In the genomic region with DNA sequence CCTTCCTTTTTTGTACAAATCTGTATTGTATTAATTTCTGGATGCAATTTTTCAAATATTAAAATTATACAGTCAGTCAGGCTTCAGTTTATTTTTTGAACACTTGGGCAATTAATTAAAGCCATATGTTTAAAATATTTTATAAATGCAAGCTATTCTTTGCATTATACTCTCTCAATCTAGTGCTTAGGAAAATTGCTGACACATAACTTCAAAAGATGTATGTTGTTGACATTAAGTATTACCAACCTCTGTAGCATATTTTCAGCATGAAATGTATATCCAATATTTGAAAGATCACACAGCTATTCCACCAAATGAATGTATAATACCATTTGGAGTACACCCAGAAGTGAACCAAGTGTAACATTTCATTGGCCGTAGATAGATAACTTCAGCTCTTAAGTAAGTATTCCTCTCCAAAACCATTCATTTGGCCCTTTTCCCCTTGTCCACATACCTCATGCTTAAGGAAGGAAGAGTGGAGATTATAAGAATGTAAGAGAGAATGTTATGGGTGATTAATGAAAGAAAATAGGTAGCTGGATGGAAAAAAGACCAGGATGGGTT, we compare ENCODE assay signal across 21 cellular contexts.
DNase-seq lines count a peak whose midpoint lies in the region; TF ChIP-seq lines count a peak whose summit lies in the region.
"Had no signal": no experiment of that assay in that cellular context is flagged by ENCODE, and none has a peak within 500 bp of the region (broad histone marks: within the 10 kb centered on the region; RNA-seq: fewer than 3 reads in every experiment).

No MANE protein-coding gene starts in this region.

- H3K4me3 Mint-ChIP-seq in chondrocyte (ENCODE audit: unreplicated experiment) (no peak overlapping the region), nephron (no peak overlapping the region)
- no peak overlapping the region for H3K4me3 Mint-ChIP-seq in activated naive CD8-positive, alpha-beta T cell treated with anti-CD3 and anti-CD28 coated beads for 36 hours
- H3K4me3 Mint-ChIP-seq: CD8-positive, alpha-beta T cell had no signal

- no peaks in the 10 kb centered on the region for H3K9me3 ChIP-seq in SK-N-MC (ENCODE audit: low read depth, low read length)

- H3K36me3 Mint-ChIP-seq in chondrocyte (ENCODE audit: low read depth) (peaks cover 32% of the 10 kb centered on the region), nephron (ENCODE audit: low read depth) (peaks cover 42% of the 10 kb centered on the region)
- no peaks in the 10 kb centered on the region for H3K36me3 Mint-ChIP-seq in activated naive CD8-positive, alpha-beta T cell treated with anti-CD3 and anti-CD28 coated beads for 36 hours
- H3K36me3 Mint-ChIP-seq: CD8-positive, alpha-beta T cell had no signal

- peak overlapping the region; percentile 90 for H3K27ac ChIP-seq in SK-N-MC
- H3K27ac ChIP-seq: BLaER1 treated with 17β-estradiol and CSF1 and Interleukin-3, amounts not matched to agents 10 nM and 100 nM; HL-60; KMS-11 had no signal

- DNase-seq in AG10803 (ENCODE audit: low read depth) (peak; percentile 55), SK-N-MC (ENCODE audit: low read depth, low spot score) (no peak), chondrocyte (ENCODE audit: low spot score) (no peak), COR-L47 (lab: John Stamatoyannopoulos, UW) (no peak), DMS53 (lab: John Stamatoyannopoulos, UW) (no peak), RPMI8226 (no peak)
- DNase-seq in activated naive CD8-positive, alpha-beta T cell treated with anti-CD3 and anti-CD28 coated beads for 36 hours: no peak
- DNase-seq: Calu3; CD8-positive, alpha-beta T cell; DMS153; NCI-H1105; NCI-H2029; NCI-H2227 treated with DMSO at 0.1 percent for 48 hours; NCI-H510A; NCI-H748 treated with DMSO at 0.1 percent for 48 hours; NK-92 treated with Interleukin-12 subunit alpha and Interleukin-12 subunit beta, amount 100 ng/mL, for 24 hours; SIG-M5 had no signal

- H3K36me3 ChIP-seq in SK-N-MC (ENCODE audit: insufficient read depth, low read length): peaks cover 10% of the 10 kb centered on the region

- TF ChIP-seq CTCF in AG10803 (conservative IDR thresholded peaks at IDR 0.05; ENCODE audit: low read length): no peak
- no peak for TF ChIP-seq CTCF in chondrocyte (IDR thresholded peaks at IDR 0.05)
- no peak for TF ChIP-seq CTCF in nephron (IDR thresholded peaks at IDR 0.05; ENCODE audit: unreplicated experiment in 3 of 3)

- peaks cover 24% of the 10 kb centered on the region for H3K4me1 Mint-ChIP-seq in chondrocyte (ENCODE audit: low read depth)
- peaks cover 16% of the 10 kb centered on the region for H3K4me1 Mint-ChIP-seq in nephron
- no peaks in the 10 kb centered on the region for H3K4me1 Mint-ChIP-seq in activated naive CD8-positive, alpha-beta T cell treated with anti-CD3 and anti-CD28 coated beads for 36 hours

- H3K27ac Mint-ChIP-seq in chondrocyte (ENCODE audit: unreplicated experiment) (peak overlapping the region; percentile 75), nephron (peak overlapping the region in 2 of 3 experiments; percentile 50 to 71)
- H3K27ac Mint-ChIP-seq in activated naive CD8-positive, alpha-beta T cell treated with anti-CD3 and anti-CD28 coated beads for 36 hours: no peak overlapping the region
- H3K27ac Mint-ChIP-seq: CD8-positive, alpha-beta T cell had no signal

- H3K9ac ChIP-seq in SK-N-MC (ENCODE audit: insufficient read length): peak overlapping the region; percentile 41
- H3K9ac ChIP-seq: BLaER1 treated with 17β-estradiol and CSF1 and Interleukin-3, amounts not matched to agents 10 nM and 100 nM; KMS-11 had no signal

- H3K9me3 Mint-ChIP-seq in chondrocyte (ENCODE audit: low read depth): peaks cover 8% of the 10 kb centered on the region
- peaks cover 26% of the 10 kb centered on the region for H3K9me3 Mint-ChIP-seq in nephron
- no peaks in the 10 kb centered on the region for H3K9me3 Mint-ChIP-seq in activated naive CD8-positive, alpha-beta T cell treated with anti-CD3 and anti-CD28 coated beads for 36 hours
- H3K9me3 Mint-ChIP-seq: CD8-positive, alpha-beta T cell had no signal

- H3K27me3 Mint-ChIP-seq in chondrocyte (ENCODE audit: low read depth) (no peaks in the 10 kb centered on the region), nephron (ENCODE audit: low read depth) (no peaks in the 10 kb centered on the region)
- no peaks in the 10 kb centered on the region for H3K27me3 Mint-ChIP-seq in activated naive CD8-positive, alpha-beta T cell treated with anti-CD3 and anti-CD28 coated beads for 36 hours

- H3K4me3 ChIP-seq in AG10803 (ENCODE audit: low read length) (no peak overlapping the region), SK-N-MC (peak overlapping the region; percentile 55)
- H3K4me3 ChIP-seq: BLaER1 treated with 17β-estradiol and CSF1 and Interleukin-3, amounts not matched to agents 10 nM and 100 nM had no signal
